In genomic region chr5:57983426-57983825, GRCh38 we compare ENCODE assay signal across 34 cellular contexts.
"Had no signal": no experiment of that assay in that cellular context is flagged by ENCODE, and none has a peak within 500 bp of the region (broad histone marks: within the 10 kb centered on the region; RNA-seq: fewer than 3 reads in every experiment).

No MANE protein-coding gene starts in this region.

- H3K36me3 ChIP-seq: MG63 had no signal

- H3K27me3 ChIP-seq: MG63 had no signal

- DNase-seq: Karpas-422, Kasumi-1, MG63, MM.1S, MV-4-11, NCI-H1048, NCI-H1092, NCI-H1092 treated with DMSO at 0.1 percent for 48 hours, NCI-H1105, NCI-H1105 treated with DMSO at 0.1 percent for 48 hours, NCI-H1417, NCI-H1417 treated with DMSO at 0.1 percent for 48 hours, NCI-H1436, NCI-H1436 treated with DMSO at 0.1 percent for 48 hours, NCI-H146, NCI-H1694, NCI-H1694 treated with DMSO at 0.1 percent for 48 hours, NCI-H187, NCI-H187 treated with DMSO at 0.1 percent for 48 hours, NCI-H1930, NCI-H2029, NCI-H2029 treated with DMSO at 0.1 percent for 48 hours, NCI-H2081, NCI-H2107, NCI-H2171, NCI-H2171 treated with DMSO at 0.1 percent for 48 hours, NCI-H2227 treated with DMSO at 0.1 percent for 48 hours, NCI-H226, NCI-H345, NCI-H446, NCI-H446 treated with DMSO at 0.1 percent for 48 hours, NCI-H510A, NCI-H510A treated with DMSO at 0.1 percent for 48 hours, NCI-H524 had no signal

- H3K4me3 ChIP-seq: MG63 had no signal

- H3K9me3 ChIP-seq: MG63 had no signal
